In the genomic region with DNA sequence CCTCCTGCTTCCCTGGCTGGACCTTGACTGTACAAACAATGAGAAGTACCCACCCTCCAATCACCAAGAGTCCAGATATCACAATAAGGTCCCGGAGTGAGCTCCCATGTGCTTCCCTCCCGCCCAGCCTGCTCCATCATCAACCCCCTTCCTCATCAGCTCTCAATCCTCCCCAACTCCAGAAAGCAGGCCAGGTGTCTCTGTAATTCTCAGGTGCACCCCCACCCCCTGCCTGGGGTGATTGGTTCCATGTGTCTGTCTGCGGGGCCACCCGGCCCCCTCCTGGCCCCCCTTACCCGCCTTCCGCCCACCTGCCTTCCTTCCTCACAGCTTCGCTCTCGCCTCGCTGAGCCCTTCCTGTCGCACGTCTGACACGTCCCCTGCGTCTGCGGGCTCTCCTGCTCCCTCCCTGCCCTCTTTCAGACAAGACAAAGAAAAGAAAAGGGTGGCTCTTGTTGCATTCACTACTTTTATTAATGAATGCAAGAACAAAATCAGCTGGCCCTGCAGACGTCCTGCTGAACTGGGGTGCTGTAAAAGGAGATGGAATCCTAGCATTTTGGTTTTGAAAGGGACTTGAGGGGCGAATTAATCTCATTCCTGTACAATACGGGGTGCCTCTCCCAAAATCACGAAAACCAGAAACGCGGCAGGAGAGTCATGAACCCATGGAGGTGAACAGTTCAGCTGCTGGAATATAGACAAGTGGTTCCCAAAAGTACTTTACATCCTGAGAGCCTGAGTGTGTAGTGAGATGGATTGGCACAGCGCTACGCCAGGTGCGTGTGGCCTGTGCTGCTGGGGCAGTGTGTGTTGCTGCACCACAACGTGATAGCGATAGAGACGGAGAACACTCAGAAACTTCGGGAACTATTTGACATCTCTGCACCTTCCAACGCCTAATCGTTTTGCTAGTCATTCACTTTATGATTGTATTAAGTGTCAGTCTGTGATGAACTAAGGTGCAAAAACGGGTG, we compare ENCODE assay signal across 8 cellular contexts. TPM values are rescaled to one million over a fixed set of nuclear protein-coding genes. Genes with fewer than 3 reads are reported as not detected.
DNase-seq lines count a peak whose midpoint lies in the region; ATAC-seq and TF ChIP-seq lines count a peak whose summit lies in the region.
"Had no signal": no experiment of that assay in that cellular context is flagged by ENCODE, and none has a peak within 500 bp of the region (broad histone marks: within the 10 kb centered on the region; RNA-seq: fewer than 3 reads in every experiment).

No MANE protein-coding gene starts in this region.

- in situ Hi-C loops in brain microvascular endothelial cell (cut with HindIII; ENCODE audit: low pct_ligation_motif_present, low sequenced_read_pairs), result no loop called here

- ATAC-seq in GM19395 (IDR thresholded peaks at IDR 0.05; ENCODE audit: unreplicated experiment), result peak; percentile 94
- ATAC-seq in HG03139 (IDR thresholded peaks at IDR 0.05; ENCODE audit: unreplicated experiment), result peak; percentile 92
- ATAC-seq in stimulated activated naive B cell treated with anti-CD40 and anti-IgM and Interleukin-4, amounts not matched to agents 10 μg/mL and 1 μg/mL and 100 μg/mL, for 72 hours (replicated peaks), result peak; percentile 51 to 58

- TF ChIP-seq CTCF in SU-DHL-6 (IDR thresholded peaks at IDR 0.05; ENCODE audit: insufficient read depth, low read length, poor library complexity, severe bottlenecking) (no peak), hepatocyte (IDR thresholded peaks at IDR 0.05; ENCODE audit: poor library complexity) (no peak), brain microvascular endothelial cell (IDR thresholded peaks at IDR 0.05; ENCODE audit: low read depth, low read length, missing control alignments) (no peak)

- H2AFZ ChIP-seq in SU-DHL-6 (ENCODE audit: low read depth, low read length, severe bottlenecking) (peak overlapping the region; percentile 4), hepatocyte (peak overlapping the region; percentile 44)

- H3K36me3 ChIP-seq in SU-DHL-6 (ENCODE audit: low read length), result no peaks in the 10 kb centered on the region
- no peaks in the 10 kb centered on the region for H3K36me3 ChIP-seq in hepatocyte (replicated peaks; ENCODE audit: insufficient read depth, low read depth)
- H3K36me3 ChIP-seq in brain microvascular endothelial cell (replicated peaks), result no peaks in the 10 kb centered on the region

- no peaks in the 10 kb centered on the region for H3K9me2 ChIP-seq in SU-DHL-6 (replicated peaks; ENCODE audit: insufficient read depth, low read length)
- no peaks in the 10 kb centered on the region for H3K9me2 ChIP-seq in hepatocyte (replicated peaks; ENCODE audit: insufficient read depth)

- H3K27ac ChIP-seq in SU-DHL-6 (ENCODE audit: low read depth, low read length) (peak overlapping the region; percentile 22; the same call in 1 of the 2 replicates), hepatocyte (no peak overlapping the region), brain microvascular endothelial cell (no peak overlapping the region)
- H3K27ac ChIP-seq: SK-N-MC had no signal

- peaks cover 10% of the 10 kb centered on the region for H3K4me1 ChIP-seq in hepatocyte (ENCODE audit: insufficient read depth)

- peaks cover 9% of the 10 kb centered on the region in 2 donors for H3K4me1 Mint-ChIP-seq in stimulated activated naive B cell treated with anti-CD40 and anti-IgM and Interleukin-4, amounts not matched to agents 10 μg/mL and 1 μg/mL and 100 μg/mL, for 72 hours

- H3K9me3 ChIP-seq in SU-DHL-6 (ENCODE audit: insufficient read depth, low read length) (no peaks in the 10 kb centered on the region), hepatocyte (ENCODE audit: low read depth) (no peaks in the 10 kb centered on the region)

- H3K4me2 ChIP-seq in SU-DHL-6 (ENCODE audit: low read depth, low read length, poor library complexity, severe bottlenecking) (peak overlapping the region; percentile 49), hepatocyte (peak overlapping the region; percentile 55)

- H3K9ac ChIP-seq in SU-DHL-6 (ENCODE audit: low read length), result no peak overlapping the region; the same call in 1 of the 2 replicates

- H3K79me2 ChIP-seq in SU-DHL-6 (ENCODE audit: insufficient read depth, low read length) (no peaks in the 10 kb centered on the region), hepatocyte (no peaks in the 10 kb centered on the region)

- no peaks in the 10 kb centered on the region for H3F3A ChIP-seq in SU-DHL-6 (ENCODE audit: insufficient read depth)

- no peaks in the 10 kb centered on the region for H3K36me3 Mint-ChIP-seq in stimulated activated naive B cell treated with anti-CD40 and anti-IgM and Interleukin-4, amounts not matched to agents 10 μg/mL and 1 μg/mL and 100 μg/mL, for 72 hours

- H3K9me3 Mint-ChIP-seq in stimulated activated naive B cell treated with anti-CD40 and anti-IgM and Interleukin-4, amounts not matched to agents 10 μg/mL and 1 μg/mL and 100 μg/mL, for 72 hours, result no peaks in the 10 kb centered on the region

- DNase-seq in hepatocyte (ENCODE audit: low spot score), result peak; percentile 46
- DNase-seq in stimulated activated naive B cell treated with anti-CD40 and anti-IgM and Interleukin-4, amounts not matched to agents 10 μg/mL and 1 μg/mL and 100 μg/mL, for 72 hours, result peak; percentile 3
- DNase-seq in brain microvascular endothelial cell, result no peak
- no peak for DNase-seq in NCI-H2196 (lab: John Stamatoyannopoulos, UW; ENCODE audit: unreplicated experiment)

- no peak overlapping the region for H3K27ac Mint-ChIP-seq in stimulated activated naive B cell treated with anti-CD40 and anti-IgM and Interleukin-4, amounts not matched to agents 10 μg/mL and 1 μg/mL and 100 μg/mL, for 72 hours

- H3K4me3 ChIP-seq in SU-DHL-6 (ENCODE audit: insufficient read depth, low read length, poor library complexity, severe bottlenecking) (no peak overlapping the region), hepatocyte (no peak overlapping the region), brain microvascular endothelial cell (ENCODE audit: low read depth, low read length) (no peak overlapping the region)
- H3K4me3 ChIP-seq: SK-N-MC had no signal

- peaks cover 42 to 51% of the 10 kb centered on the region in 2 donors for H3K27me3 Mint-ChIP-seq in stimulated activated naive B cell treated with anti-CD40 and anti-IgM and Interleukin-4, amounts not matched to agents 10 μg/mL and 1 μg/mL and 100 μg/mL, for 72 hours

- H3K27me3 ChIP-seq in SU-DHL-6 (ENCODE audit: low read length) (no peaks in the 10 kb centered on the region), hepatocyte (no peaks in the 10 kb centered on the region), brain microvascular endothelial cell (replicated peaks) (no peaks in the 10 kb centered on the region)

- 51% methylated on average over 28 of the region's 30 CpGs for WGBS in hepatocyte (ENCODE audit: low lambda C conversion rate, missing lambda C conversion rate)

- peak overlapping the region; percentile 15 to 58 for H3K4me3 Mint-ChIP-seq in stimulated activated naive B cell treated with anti-CD40 and anti-IgM and Interleukin-4, amounts not matched to agents 10 μg/mL and 1 μg/mL and 100 μg/mL, for 72 hours

- H4K20me1 ChIP-seq in SU-DHL-6 (ENCODE audit: low read depth, low read length), result no peaks in the 10 kb centered on the region
- no peaks in the 10 kb centered on the region for H4K20me1 ChIP-seq in hepatocyte (ENCODE audit: insufficient read depth, poor library complexity, severe bottlenecking)

RNA-seq across cellular contexts. Expression of gene IGFBP2, which starts 26.4 kb away (rescaled TPM):
- total RNA-seq in hepatocyte, result 163 and 231 TPM in 2 replicates
- 338 and 351 TPM in 2 replicates for polyA plus RNA-seq in hepatocyte

Comparison
In these comparisons a context has a peak if more than half of its experiments do, and no peak if none do; other contexts are left out.
1. DNase-seq: peak in hepatocyte (single experiment) and stimulated activated naive B cell treated with anti-CD40 and anti-IgM and Interleukin-4, amounts not matched to agents 10 μg/mL and 1 μg/mL and 100 μg/mL, for 72 hours (single experiment); none in brain microvascular endothelial cell (single experiment) and NCI-H2196 (single experiment).
2. Peak in every context shown above with its lines, with median percentiles within 50 percentile points of each other: ATAC-seq.